8 cellular contexts compared by ENCODE assay signal in the genomic region with DNA sequence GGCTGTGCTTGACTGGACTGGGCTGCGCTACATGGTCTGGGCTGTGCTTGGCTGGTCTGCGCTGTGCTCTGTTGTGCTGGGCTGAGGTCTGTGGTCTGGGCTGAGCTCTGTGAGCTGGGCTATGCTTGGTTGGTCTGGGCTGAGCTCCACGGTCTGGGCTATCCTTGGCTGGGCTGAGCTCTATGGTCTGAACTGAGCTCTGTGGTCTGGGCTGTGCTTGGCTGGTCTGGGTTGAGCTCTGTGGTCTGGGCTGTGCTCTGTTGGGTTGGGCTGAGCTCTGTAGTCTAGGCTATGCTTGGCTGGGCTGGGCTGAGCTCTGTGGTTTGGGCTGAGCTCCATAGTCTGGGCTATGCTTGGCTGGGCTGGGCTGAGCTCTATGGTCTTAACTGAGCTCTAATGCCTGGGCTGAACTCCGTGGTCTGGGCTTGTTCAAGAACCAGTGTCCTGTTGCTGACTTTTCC.
DNase-seq lines count a peak whose midpoint lies in the region; ATAC-seq, FAIRE-seq and TF ChIP-seq lines count a peak whose summit lies in the region.

No MANE protein-coding gene starts in this region.

- no peak overlapping the region for H3K9ac ChIP-seq in neural progenitor cell

- DNase-seq in Right ventricle myocardium superior (peak; percentile 57), right atrium auricular region (ENCODE audit: low spot score) (no peak), NCI-H1694 treated with DMSO at 0.1 percent for 48 hours (lab: John Stamatoyannopoulos, UW) (peak; percentile 29), chondrocyte (ENCODE audit: low spot score) (peak; percentile 51), neural progenitor cell (ENCODE audit: low spot score) (peak; percentile 20), H54 (ENCODE audit: insufficient read length, low spot score) (no peak), transverse colon (no peak)

- WGBS in transverse colon (ENCODE audit: low coverage in 1 of 2), 2 donors, result 62% methylated on average over 4 of the region's 4 CpGs; no CpG with 5 or more reads in 1 of the 2 donors

- H3K4me2 ChIP-seq in neural progenitor cell, result no peak overlapping the region

- H4K20me1 ChIP-seq in neural progenitor cell (ENCODE audit: low read depth), result no peaks in the 10 kb centered on the region

- intact Hi-C loops in Right ventricle myocardium superior (cut with DNase I) (no loop called here), transverse colon (cut with DNase I; ENCODE audit: low total_unique reads) (no loop called here)

- H3K4me1 ChIP-seq in right atrium auricular region (peaks cover 0 to 8% of the 10 kb centered on the region in 2 donors), neural progenitor cell (peaks cover 6% of the 10 kb centered on the region), transverse colon (no peaks in the 10 kb centered on the region)

- ATAC-seq in Right ventricle myocardium superior (ENCODE audit: poor library complexity), result peak; percentile 26
- peak; percentile 82 for ATAC-seq in HG02642 (IDR thresholded peaks at IDR 0.05; ENCODE audit: poor library complexity, unreplicated experiment)

- no peak for TF ChIP-seq EP300 in transverse colon (IDR thresholded peaks at IDR 0.05; ENCODE audit: low read depth)

- no peak overlapping the region for H3K4me3 ChIP-seq in right atrium auricular region
- no peak overlapping the region for H3K4me3 ChIP-seq in neural progenitor cell
- H3K4me3 ChIP-seq in transverse colon, result no peak overlapping the region

- no peak overlapping the region for H2AFZ ChIP-seq in neural progenitor cell (replicated peaks)

- no peaks in the 10 kb centered on the region for H3K27me3 ChIP-seq in right atrium auricular region
- no peaks in the 10 kb centered on the region for H3K27me3 ChIP-seq in neural progenitor cell
- no peaks in the 10 kb centered on the region for H3K27me3 ChIP-seq in transverse colon

- no peak overlapping the region for H3K27ac Mint-ChIP-seq in chondrocyte (ENCODE audit: unreplicated experiment)
- H3K27ac Mint-ChIP-seq in neural progenitor cell, result peak overlapping the region; percentile 8

- H3K9me3 Mint-ChIP-seq in chondrocyte (ENCODE audit: low read depth) (peaks cover 7% of the 10 kb centered on the region), neural progenitor cell (peaks cover 2% of the 10 kb centered on the region)

- H3K9me3 ChIP-seq in right atrium auricular region (no peaks in the 10 kb centered on the region), neural progenitor cell (ENCODE audit: low read depth) (no peaks in the 10 kb centered on the region), transverse colon (no peaks in the 10 kb centered on the region)

- no peaks in the 10 kb centered on the region for H3F3A ChIP-seq in neural progenitor cell (ENCODE audit: low read depth)

- H3K4me1 Mint-ChIP-seq in chondrocyte (ENCODE audit: low read depth), result peaks cover 9% of the 10 kb centered on the region
- peaks cover 16% of the 10 kb centered on the region for H3K4me1 Mint-ChIP-seq in neural progenitor cell

- TF ChIP-seq CTCF in right atrium auricular region (IDR thresholded peaks at IDR 0.05), result no peak
- TF ChIP-seq CTCF in chondrocyte (IDR thresholded peaks at IDR 0.05), result no peak
- no peak for TF ChIP-seq CTCF in neural progenitor cell (IDR thresholded peaks at IDR 0.05)
- TF ChIP-seq CTCF in transverse colon (IDR thresholded peaks at IDR 0.05), result no peak

- H3K36me3 ChIP-seq in right atrium auricular region (no peaks in the 10 kb centered on the region), neural progenitor cell (no peaks in the 10 kb centered on the region), transverse colon (no peaks in the 10 kb centered on the region)

- H3K27ac ChIP-seq in right atrium auricular region (no peak overlapping the region), neural progenitor cell (no peak overlapping the region), transverse colon (no peak overlapping the region)

- FAIRE-seq in H54 (lab: Jason Lieb, UNC), result no peak

- H3K36me3 Mint-ChIP-seq in chondrocyte (ENCODE audit: low read depth) (no peaks in the 10 kb centered on the region), neural progenitor cell (no peaks in the 10 kb centered on the region)

- TF ChIP-seq POLR2A in H54 (IDR thresholded peaks at IDR 0.05; ENCODE audit: low read depth, low read length), result no peak
- no peak for TF ChIP-seq POLR2A in transverse colon (IDR thresholded peaks at IDR 0.05)

- H3K27me3 Mint-ChIP-seq in chondrocyte (ENCODE audit: low read depth) (peaks cover 14% of the 10 kb centered on the region), neural progenitor cell (ENCODE audit: insufficient read depth, low read depth) (peaks cover 18% of the 10 kb centered on the region)

- H3K4me3 Mint-ChIP-seq in chondrocyte (ENCODE audit: unreplicated experiment) (no peak overlapping the region), neural progenitor cell (no peak overlapping the region)

- in situ Hi-C loops in transverse colon (cut with MboI; ENCODE audit: low pct_ligation_motif_present in 1 of 4, low pct_unique_long_range_greater_than_20kb in 1 of 4, low sequenced_read_pairs in 3 of 4), result no loop called here

- H3K79me2 ChIP-seq in neural progenitor cell (ENCODE audit: low read depth), result no peaks in the 10 kb centered on the region

Comparison
In these comparisons a context has a peak if more than half of its experiments do, and no peak if none do; other contexts are left out.
1. DNase-seq: peak in Right ventricle myocardium superior (single experiment), NCI-H1694 treated with DMSO at 0.1 percent for 48 hours (single experiment), chondrocyte (single experiment) and neural progenitor cell (single experiment); none in right atrium auricular region (single experiment), H54 (single experiment) and transverse colon (single experiment).